Comparison of ENCODE assay signal across 15 cellular contexts in genomic region chr4:156779774-156780173, GRCh38.
DNase-seq lines count a peak whose midpoint lies in the region; ATAC-seq, FAIRE-seq and TF ChIP-seq lines count a peak whose summit lies in the region.
"Had no signal": no experiment of that assay in that cellular context is flagged by ENCODE, and none has a peak within 500 bp of the region (broad histone marks: within the 10 kb centered on the region; RNA-seq: fewer than 3 reads in every experiment).

No MANE protein-coding gene starts in this region.

- H3K27me3 Mint-ChIP-seq in chondrocyte (ENCODE audit: low read depth) (no peaks in the 10 kb centered on the region), progenitor cell of endocrine pancreas (no peaks in the 10 kb centered on the region)

- H3K36me3 Mint-ChIP-seq in chondrocyte (ENCODE audit: low read depth): peaks cover 4% of the 10 kb centered on the region
- peaks cover 10% of the 10 kb centered on the region for H3K36me3 Mint-ChIP-seq in progenitor cell of endocrine pancreas (ENCODE audit: insufficient read depth)

- ATAC-seq in HG03457 (IDR thresholded peaks at IDR 0.05; ENCODE audit: unreplicated experiment): no peak

- FAIRE-seq in HTR-8/SVneo (lab: Jason Lieb, UNC): peak; percentile 58
- FAIRE-seq in GM19239 (lab: Jason Lieb, UNC): no peak

- TF ChIP-seq CTCF in chondrocyte (IDR thresholded peaks at IDR 0.05) (no peak), progenitor cell of endocrine pancreas (IDR thresholded peaks at IDR 0.05; ENCODE audit: unreplicated experiment) (no peak)

- H3K27ac Mint-ChIP-seq in chondrocyte (ENCODE audit: unreplicated experiment) (peak overlapping the region; percentile 91), progenitor cell of endocrine pancreas (no peak overlapping the region)

- H3K9me3 Mint-ChIP-seq in chondrocyte (ENCODE audit: low read depth) (no peaks in the 10 kb centered on the region), progenitor cell of endocrine pancreas (ENCODE audit: low read depth) (peaks cover 5% of the 10 kb centered on the region)
- H3K9me3 Mint-ChIP-seq: neural progenitor cell had no signal

- peaks cover 81% of the 10 kb centered on the region for H3K4me1 Mint-ChIP-seq in chondrocyte (ENCODE audit: low read depth)
- peaks cover 4% of the 10 kb centered on the region for H3K4me1 Mint-ChIP-seq in progenitor cell of endocrine pancreas (ENCODE audit: low read depth)
- H3K4me1 Mint-ChIP-seq: neural progenitor cell had no signal

- H3K4me3 Mint-ChIP-seq in chondrocyte (ENCODE audit: unreplicated experiment): no peak overlapping the region
- H3K4me3 Mint-ChIP-seq in progenitor cell of endocrine pancreas (ENCODE audit: low read depth): no peak overlapping the region
- H3K4me3 Mint-ChIP-seq: neural progenitor cell had no signal

- DNase-seq in AG08396 (ENCODE audit: low spot score): peak; percentile 41
- DNase-seq in HTR-8/SVneo (ENCODE audit: insufficient read length, low spot score): peak; percentile 31
- DNase-seq in chondrocyte (ENCODE audit: low spot score): no peak
- peak; percentile 47 to 87 for DNase-seq in lung microvascular endothelial cell (ENCODE audit: low read depth in 2 of 2)
- DNase-seq in GM19239 (ENCODE audit: insufficient read length, low spot score): no peak
- DNase-seq in SK-N-DZ (ENCODE audit: low spot score): no peak
- no peak for DNase-seq in progenitor cell of endocrine pancreas (ENCODE audit: low spot score, unreplicated experiment)
- DNase-seq: activated CD4-positive, CD25-positive, alpha-beta regulatory T cell treated with anti-CD3 and anti-CD28 coated beads, Interleukin-2, amount 50 U/mL, for 72 hours; activated T-cell treated with anti-CD3 and anti-CD28 coated beads, Interleukin-2, amount 50 U/mL, for 1 hour; anterior cingulate cortex; NCI-H774; stimulated activated CD4-positive, alpha-beta T cell treated with anti-CD3 and anti-CD28 coated beads, Interleukin-12 subunit alpha, Interleukin-12 subunit beta, amount 100 ng/mL, for 4 hours; upper lobe of left lung had no signal

Comparison
In these comparisons a context has a peak if more than half of its experiments do, and no peak if none do; other contexts are left out.
1. DNase-seq: peak in AG08396 (single experiment), HTR-8/SVneo (single experiment) and lung microvascular endothelial cell (2 of 2); none in chondrocyte (single experiment), GM19239 (single experiment), SK-N-DZ (single experiment) and progenitor cell of endocrine pancreas (single experiment).